Comparison of ENCODE assay signal across 21 cellular contexts in the genomic region with DNA sequence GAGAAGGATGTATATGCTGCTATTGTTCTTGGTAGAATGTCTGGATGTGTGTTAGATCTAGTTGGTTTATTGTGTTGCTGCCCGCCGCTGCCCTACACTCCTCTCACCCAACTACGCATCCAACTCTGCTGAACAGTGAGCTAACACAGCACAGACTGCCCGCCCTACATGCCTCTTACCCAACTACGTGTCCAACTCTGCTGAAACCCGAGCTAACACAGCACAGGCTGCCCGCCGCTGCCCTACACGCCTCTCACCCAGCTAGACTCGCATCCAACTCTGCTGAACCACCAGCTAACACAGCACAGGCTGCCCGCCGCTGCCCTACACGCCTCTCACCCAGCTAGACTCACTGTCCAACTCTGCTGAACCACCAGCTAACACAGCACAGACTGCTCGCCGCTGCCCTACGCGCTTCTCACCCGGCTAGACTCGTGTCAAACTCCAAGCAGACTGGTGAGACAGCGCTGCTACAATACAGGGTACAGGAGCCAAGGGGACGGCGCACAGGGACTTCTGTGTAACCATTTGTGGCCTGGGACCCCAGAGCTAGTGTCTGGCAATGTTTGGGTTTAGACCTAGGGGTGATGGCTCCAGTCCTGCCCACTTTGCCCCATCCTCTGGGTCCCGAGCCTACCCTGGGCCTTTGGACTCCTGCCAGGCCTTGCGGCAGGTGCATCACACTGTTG. TPM values are rescaled to one million over a fixed set of nuclear protein-coding genes. Genes with fewer than 3 reads are reported as not detected.
DNase-seq lines count a peak whose midpoint lies in the region; ATAC-seq, FAIRE-seq and TF ChIP-seq lines count a peak whose summit lies in the region.
"Had no signal": no experiment of that assay in that cellular context is flagged by ENCODE, and none has a peak within 500 bp of the region (broad histone marks: within the 10 kb centered on the region; RNA-seq: fewer than 3 reads in every experiment).

No MANE protein-coding gene starts in this region.

- H2BK5ac ChIP-seq in IMR-90 (ENCODE audit: low read depth, low read length, poor library complexity, severe bottlenecking) (no peak overlapping the region), trophoblast cell (ENCODE audit: low read depth, low read length, poor library complexity) (no peak overlapping the region)

- no peak overlapping the region for H3K4me3 Mint-ChIP-seq in activated CD4-positive, alpha-beta memory T cell treated with anti-CD3 and anti-CD28 coated beads, Interleukin-2, amount 10 ng/mL, durations not matched to agents 7 days and 5 days
- no peak overlapping the region for H3K4me3 Mint-ChIP-seq in activated CD4-positive, alpha-beta memory T cell treated with anti-CD3 and anti-CD28 coated beads for 36 hours
- no peak overlapping the region for H3K4me3 Mint-ChIP-seq in activated naive CD8-positive, alpha-beta T cell treated with anti-CD3 and anti-CD28 coated beads, Interleukin-2, amount 50 U/mL, for 24 hours
- H3K4me3 Mint-ChIP-seq: WTC11 had no signal

- H3K18ac ChIP-seq in IMR-90 (ENCODE audit: low read depth, low read length), result no peak overlapping the region
- H3K18ac ChIP-seq in trophoblast cell (ENCODE audit: low read length), result no peak overlapping the region

- 97% methylated on average over 6 of the region's 24 CpGs; no CpG with 5 or more reads in 1 of the 2 experiments for WGBS in IMR-90 (ENCODE audit: extremely low coverage in 2 of 2, insufficient read length in 1 of 2), 2 experiments
- WGBS in trophoblast cell (ENCODE audit: extremely low coverage, insufficient coverage, insufficient read length), result no CpG with 5 or more reads among the region's 24 CpGs

- H3K4me2 ChIP-seq in IMR-90 (ENCODE audit: low read depth, low read length) (no peak overlapping the region), trophoblast cell (ENCODE audit: low read length) (no peak overlapping the region)

- H3K79me2 ChIP-seq in trophoblast cell (ENCODE audit: control insufficient read depth, insufficient read depth, low read length, poor library complexity), result no peaks in the 10 kb centered on the region

- no peak for TF ChIP-seq RAD21 in IMR-90 (IDR thresholded peaks at IDR 0.05; ENCODE audit: low read length)

- no peak for DNase-seq in activated CD4-positive, alpha-beta memory T cell treated with anti-CD3 and anti-CD28 coated beads, Interleukin-2, amount 10 ng/mL, durations not matched to agents 7 days and 5 days
- DNase-seq in activated CD4-positive, alpha-beta memory T cell treated with anti-CD3 and anti-CD28 coated beads for 36 hours, result no peak
- no peak for DNase-seq in IMR-90
- no peak for DNase-seq in activated naive CD8-positive, alpha-beta T cell treated with anti-CD3 and anti-CD28 coated beads, Interleukin-2, amount 50 U/mL, for 24 hours
- no peak for DNase-seq in trophoblast cell
- no peak for DNase-seq in lower lobe of right lung
- no peak for DNase-seq in SW480 (ENCODE audit: low spot score)
- DNase-seq in HTR-8/SVneo (ENCODE audit: insufficient read length, low spot score), result no peak
- DNase-seq: activated gamma-delta T cell, GOT3, Kasumi-1, NCI-H82, nucleus accumbens, PC-3, retina, SHP77 treated with DMSO at 0.1 percent for 48 hours, testis had no signal

- H4K91ac ChIP-seq in IMR-90 (ENCODE audit: insufficient read depth, low read depth, low read length), result no peak overlapping the region
- H4K91ac ChIP-seq in trophoblast cell (ENCODE audit: low read depth, low read length), result no peak overlapping the region

- no TSS peak for BruUV-seq in IMR-90 (replicated peaks; lab: Mats Ljungman, UMichigan)

- no peak overlapping the region for H3K9ac ChIP-seq in IMR-90 (ENCODE audit: low read depth, low read length)
- no peak overlapping the region for H3K9ac ChIP-seq in trophoblast cell (ENCODE audit: low read length)

- in situ Hi-C loops in IMR-90 (cut with MboI; ENCODE audit: low sequenced_read_pairs), result no loop called here

- H3K9me3 ChIP-seq in IMR-90 (ENCODE audit: control insufficient read depth, insufficient read depth, low read length) (peaks cover 4% of the 10 kb centered on the region), trophoblast cell (ENCODE audit: insufficient read depth, low read depth, low read length) (peaks cover 19% of the 10 kb centered on the region), lower lobe of right lung (no peaks in the 10 kb centered on the region)
- H3K9me3 ChIP-seq: testis had no signal

- no peak overlapping the region for H4K5ac ChIP-seq in IMR-90 (ENCODE audit: low read depth, low read length)

- POLR2A ChIA-PET in activated CD4-positive, alpha-beta memory T cell treated with anti-CD3 and anti-CD28 coated beads, Interleukin-2, amount 10 ng/mL, durations not matched to agents 7 days and 5 days (lab: Charles Lee), result interaction anchor here (1.4 to 6.8 kb wide), 2 partner anchors 11 to 58 kb away, joined by 3 to 52 read pairs; partner anchors contain the start of gene CTBP1
- POLR2A ChIA-PET in activated CD4-positive, alpha-beta memory T cell treated with anti-CD3 and anti-CD28 coated beads for 36 hours (lab: Charles Lee), result no interaction called here
- POLR2A ChIA-PET in IMR-90 (lab: Charles Lee; ENCODE audit: unreplicated experiment), result no interaction called here

- H3K36me3 ChIP-seq in IMR-90 (ENCODE audit: control insufficient read depth, insufficient read depth, low read length) (no peaks in the 10 kb centered on the region), trophoblast cell (ENCODE audit: control insufficient read depth in 1 of 2, insufficient read depth in 2 of 2, low read length in 2 of 2) (no peaks in the 10 kb centered on the region), lower lobe of right lung (no peaks in the 10 kb centered on the region)
- H3K36me3 ChIP-seq: left lung had no signal

- H3K9me1 ChIP-seq in IMR-90 (ENCODE audit: insufficient read depth, low read length), result no peaks in the 10 kb centered on the region

- no peak overlapping the region for H2BK12ac ChIP-seq in trophoblast cell (ENCODE audit: low read length)

- no peaks in the 10 kb centered on the region; a peak in 1 of 4 replicates for H3K79me1 ChIP-seq in IMR-90 (ENCODE audit: low read depth in 1 of 2, low read length in 2 of 2)
- H3K79me1 ChIP-seq in trophoblast cell (ENCODE audit: low read length), result no peaks in the 10 kb centered on the region

- no peak overlapping the region for H4K8ac ChIP-seq in IMR-90 (ENCODE audit: low read depth in 2 of 2, low read length in 2 of 2)
- H4K8ac ChIP-seq in trophoblast cell (ENCODE audit: low read depth, low read length), result no peak overlapping the region

- H3K9me3 Mint-ChIP-seq in activated CD4-positive, alpha-beta memory T cell treated with anti-CD3 and anti-CD28 coated beads, Interleukin-2, amount 10 ng/mL, durations not matched to agents 7 days and 5 days, result peaks cover 11% of the 10 kb centered on the region
- H3K9me3 Mint-ChIP-seq in activated CD4-positive, alpha-beta memory T cell treated with anti-CD3 and anti-CD28 coated beads for 36 hours, result peaks cover 6% of the 10 kb centered on the region
- H3K9me3 Mint-ChIP-seq in activated naive CD8-positive, alpha-beta T cell treated with anti-CD3 and anti-CD28 coated beads, Interleukin-2, amount 50 U/mL, for 24 hours, result peaks cover 18% of the 10 kb centered on the region

- H3K36me3 Mint-ChIP-seq in activated CD4-positive, alpha-beta memory T cell treated with anti-CD3 and anti-CD28 coated beads, Interleukin-2, amount 10 ng/mL, durations not matched to agents 7 days and 5 days (ENCODE audit: low read depth), result peaks cover 16% of the 10 kb centered on the region
- H3K36me3 Mint-ChIP-seq in activated CD4-positive, alpha-beta memory T cell treated with anti-CD3 and anti-CD28 coated beads for 36 hours, result no peaks in the 10 kb centered on the region
- H3K36me3 Mint-ChIP-seq in activated naive CD8-positive, alpha-beta T cell treated with anti-CD3 and anti-CD28 coated beads, Interleukin-2, amount 50 U/mL, for 24 hours (ENCODE audit: low read depth), result peaks cover 6% of the 10 kb centered on the region

- H4K12ac ChIP-seq in trophoblast cell (ENCODE audit: low read depth, low read length), result no peak overlapping the region

- TF ChIP-seq POLR2A in IMR-90 (IDR thresholded peaks at IDR 0.05; ENCODE audit: low read depth, low read length), result no peak

- no peak overlapping the region for H3K4ac ChIP-seq in IMR-90 (ENCODE audit: low read depth, low read length)
- no peak overlapping the region for H3K4ac ChIP-seq in trophoblast cell (ENCODE audit: low read depth, low read length)

- H3K4me1 Mint-ChIP-seq in activated CD4-positive, alpha-beta memory T cell treated with anti-CD3 and anti-CD28 coated beads, Interleukin-2, amount 10 ng/mL, durations not matched to agents 7 days and 5 days, result peaks cover 35% of the 10 kb centered on the region
- H3K4me1 Mint-ChIP-seq in activated CD4-positive, alpha-beta memory T cell treated with anti-CD3 and anti-CD28 coated beads for 36 hours (ENCODE audit: low read depth), result peaks cover 34% of the 10 kb centered on the region
- H3K4me1 Mint-ChIP-seq in activated naive CD8-positive, alpha-beta T cell treated with anti-CD3 and anti-CD28 coated beads, Interleukin-2, amount 50 U/mL, for 24 hours, result peaks cover 38% of the 10 kb centered on the region
- H3K4me1 Mint-ChIP-seq: WTC11 had no signal

- H3K14ac ChIP-seq in IMR-90 (replicated peaks; ENCODE audit: low read depth, low read length) (no peak overlapping the region), trophoblast cell (ENCODE audit: low read length) (no peak overlapping the region)

- CTCF ChIA-PET in activated CD4-positive, alpha-beta memory T cell treated with anti-CD3 and anti-CD28 coated beads, Interleukin-2, amount 10 ng/mL, durations not matched to agents 7 days and 5 days (lab: Charles Lee), result interaction anchor here (1.5 kb wide), 1 partner anchor 10 kb away, joined by 5 read pairs; no protein-coding TSS in a partner anchor
- CTCF ChIA-PET in activated CD4-positive, alpha-beta memory T cell treated with anti-CD3 and anti-CD28 coated beads for 36 hours (lab: Charles Lee), result interaction anchor here (1.0 kb wide), 1 partner anchor 25 kb away, joined by 5 read pairs; no protein-coding TSS in a partner anchor
- CTCF ChIA-PET in IMR-90 (lab: Yijun Ruan, JAX), result no interaction called here

- H3K4me3 ChIP-seq in IMR-90 (ENCODE audit: insufficient read depth, low read depth, low read length), result no peak overlapping the region
- peak overlapping the region; percentile 1 for H3K4me3 ChIP-seq in trophoblast cell (ENCODE audit: low read depth, low read length)
- H3K4me3 ChIP-seq in lower lobe of right lung, result no peak overlapping the region
- H3K4me3 ChIP-seq: left lung, testis had no signal

- no peaks in the 10 kb centered on the region for H3K27me3 Mint-ChIP-seq in activated CD4-positive, alpha-beta memory T cell treated with anti-CD3 and anti-CD28 coated beads, Interleukin-2, amount 10 ng/mL, durations not matched to agents 7 days and 5 days
- no peaks in the 10 kb centered on the region for H3K27me3 Mint-ChIP-seq in activated CD4-positive, alpha-beta memory T cell treated with anti-CD3 and anti-CD28 coated beads for 36 hours
- no peaks in the 10 kb centered on the region for H3K27me3 Mint-ChIP-seq in activated naive CD8-positive, alpha-beta T cell treated with anti-CD3 and anti-CD28 coated beads, Interleukin-2, amount 50 U/mL, for 24 hours

- H2AK5ac ChIP-seq in IMR-90 (ENCODE audit: low read depth, low read length) (no peak overlapping the region), trophoblast cell (ENCODE audit: low read length) (no peak overlapping the region)

- H4K20me1 ChIP-seq in IMR-90 (ENCODE audit: insufficient read depth, low read length), result no peaks in the 10 kb centered on the region

- no peak for ATAC-seq in IMR-90 (ENCODE audit: low read depth)
- ATAC-seq in activated naive CD8-positive, alpha-beta T cell treated with anti-CD3 and anti-CD28 coated beads, Interleukin-2, amount 50 U/mL, for 24 hours, result peak; percentile 11
- ATAC-seq in lower lobe of right lung, result no peak
- ATAC-seq: left lung, PC-3, WTC11 had no signal

- TF ChIP-seq CTCF in IMR-90 (conservative IDR thresholded peaks at IDR 0.05; ENCODE audit: low read depth, low read length) (no peak), lower lobe of right lung (IDR thresholded peaks at IDR 0.05) (no peak)

- H3K4me1 ChIP-seq in IMR-90 (ENCODE audit: control insufficient read depth, insufficient read depth, low read length) (no peaks in the 10 kb centered on the region), trophoblast cell (ENCODE audit: control insufficient read depth in 1 of 2, insufficient read depth in 2 of 2, low read length in 2 of 2) (no peaks in the 10 kb centered on the region), lower lobe of right lung (no peaks in the 10 kb centered on the region)
- H3K4me1 ChIP-seq: left lung, testis had no signal

- no peak overlapping the region for H2BK120ac ChIP-seq in IMR-90 (ENCODE audit: low read depth, low read length)
- H2BK120ac ChIP-seq in trophoblast cell (ENCODE audit: insufficient read depth, low read length, poor library complexity), result no peak overlapping the region

- H3K56ac ChIP-seq in IMR-90 (ENCODE audit: extremely low read depth, insufficient read depth, low read length), result no peak overlapping the region

- H3K27ac ChIP-seq in IMR-90 (ENCODE audit: insufficient read depth, low read length), result no peak overlapping the region
- no peak overlapping the region for H3K27ac ChIP-seq in trophoblast cell (ENCODE audit: low read depth, low read length)
- H3K27ac ChIP-seq in lower lobe of right lung, result no peak overlapping the region
- H3K27ac ChIP-seq: left lung, testis had no signal

- no peak overlapping the region for H2AFZ ChIP-seq in IMR-90 (replicated peaks; ENCODE audit: low read length, poor library complexity)
- no peak overlapping the region for H2AFZ ChIP-seq in trophoblast cell (ENCODE audit: insufficient read depth, low read length, poor library complexity)

- H3K27ac Mint-ChIP-seq in activated CD4-positive, alpha-beta memory T cell treated with anti-CD3 and anti-CD28 coated beads, Interleukin-2, amount 10 ng/mL, durations not matched to agents 7 days and 5 days, result peak overlapping the region; percentile 73
- H3K27ac Mint-ChIP-seq in activated CD4-positive, alpha-beta memory T cell treated with anti-CD3 and anti-CD28 coated beads for 36 hours, result no peak overlapping the region
- H3K27ac Mint-ChIP-seq in activated naive CD8-positive, alpha-beta T cell treated with anti-CD3 and anti-CD28 coated beads, Interleukin-2, amount 50 U/mL, for 24 hours, result no peak overlapping the region
- H3K27ac Mint-ChIP-seq: WTC11 had no signal

- dilution Hi-C loops in IMR-90 (cut with HindIII; ENCODE audit: low sequenced_read_pairs, unreplicated experiment), result no loop called here

- H2BK15ac ChIP-seq in IMR-90 (ENCODE audit: low read depth, low read length), result no peak overlapping the region

- no peaks in the 10 kb centered on the region for H3K27me3 ChIP-seq in IMR-90 (ENCODE audit: control insufficient read depth, insufficient read depth, low read length)
- no peaks in the 10 kb centered on the region for H3K27me3 ChIP-seq in trophoblast cell (ENCODE audit: insufficient read depth, low read length)
- H3K27me3 ChIP-seq in lower lobe of right lung (ENCODE audit: low read depth), result no peaks in the 10 kb centered on the region
- H3K27me3 ChIP-seq: left lung, testis had no signal

- H2BK20ac ChIP-seq in IMR-90 (ENCODE audit: low read depth, low read length), result no peak overlapping the region

- H2AK9ac ChIP-seq in IMR-90 (replicated peaks; ENCODE audit: low read depth, low read length, poor library complexity), result peak overlapping the region; percentile 15

- H3K23ac ChIP-seq in IMR-90 (ENCODE audit: low read depth, low read length) (no peak overlapping the region), trophoblast cell (ENCODE audit: low read length) (no peak overlapping the region)

- intact Hi-C loops in activated CD4-positive, alpha-beta memory T cell treated with anti-CD3 and anti-CD28 coated beads for 36 hours (cut with micrococcal nuclease), result no loop called here
- intact Hi-C loops in IMR-90 (cut with micrococcal nuclease), result no loop called here
- intact Hi-C loops in lower lobe of right lung (cut with DNase I), result no loop called here

- no peak for FAIRE-seq in HTR-8/SVneo (lab: Jason Lieb, UNC)
- FAIRE-seq: colon, endometrium had no signal

RNA-seq across cellular contexts. Expression of gene CTBP1, which starts 11.6 kb away (rescaled TPM):
- total RNA-seq in activated CD4-positive, alpha-beta memory T cell treated with anti-CD3 and anti-CD28 coated beads, Interleukin-2, amount 10 ng/mL, durations not matched to agents 7 days and 5 days, result 100 to 1,000 TPM; 209 to 221 TPM
- total RNA-seq in activated CD4-positive, alpha-beta memory T cell treated with anti-CD3 and anti-CD28 coated beads for 36 hours, result 100 to 1,000 TPM; 154 to 162 TPM
- total RNA-seq in IMR-90 (2012; rRNA removed) (147 TPM in 2 replicates), lower lobe of right lung (165 TPM)
- polyA plus RNA-seq in IMR-90 (2012; rRNA removed), result 212 and 237 TPM in 2 replicates
- polyA plus RNA-seq in IMR-90 (2012; cell fraction: cytosol; rRNA removed), result 167 and 315 TPM in 2 replicates
- 377 and 892 TPM in 2 replicates for polyA plus RNA-seq in IMR-90 (2012; cell fraction: nucleus; rRNA removed; ENCODE audit: low replicate concordance)
- 76.4 and 79.7 TPM in 2 replicates for polyA plus RNA-seq in trophoblast cell (2013)

RNA-seq across cellular contexts. Expression of gene MAEA, which starts 29.1 kb away (rescaled TPM):
- 10 to 100 TPM; 61.6 to 64.1 TPM for total RNA-seq in activated CD4-positive, alpha-beta memory T cell treated with anti-CD3 and anti-CD28 coated beads, Interleukin-2, amount 10 ng/mL, durations not matched to agents 7 days and 5 days
- 10 to 100 TPM; 47.3 to 50.3 TPM for total RNA-seq in activated CD4-positive, alpha-beta memory T cell treated with anti-CD3 and anti-CD28 coated beads for 36 hours
- total RNA-seq in IMR-90 (2012; rRNA removed), result 61.5 and 77.2 TPM in 2 replicates
- polyA plus RNA-seq in IMR-90 (2012; rRNA removed), result 108 and 120 TPM in 2 replicates
- 108 and 119 TPM in 2 replicates for polyA plus RNA-seq in IMR-90 (2012; cell fraction: cytosol; rRNA removed)
- polyA plus RNA-seq in IMR-90 (2012; cell fraction: nucleus; rRNA removed; ENCODE audit: low replicate concordance), result 179 and 309 TPM in 2 replicates
- polyA plus RNA-seq in trophoblast cell (2013), result 58.8 and 59.3 TPM in 2 replicates
- 65.8 TPM for total RNA-seq in lower lobe of right lung
